In the genomic region with DNA sequence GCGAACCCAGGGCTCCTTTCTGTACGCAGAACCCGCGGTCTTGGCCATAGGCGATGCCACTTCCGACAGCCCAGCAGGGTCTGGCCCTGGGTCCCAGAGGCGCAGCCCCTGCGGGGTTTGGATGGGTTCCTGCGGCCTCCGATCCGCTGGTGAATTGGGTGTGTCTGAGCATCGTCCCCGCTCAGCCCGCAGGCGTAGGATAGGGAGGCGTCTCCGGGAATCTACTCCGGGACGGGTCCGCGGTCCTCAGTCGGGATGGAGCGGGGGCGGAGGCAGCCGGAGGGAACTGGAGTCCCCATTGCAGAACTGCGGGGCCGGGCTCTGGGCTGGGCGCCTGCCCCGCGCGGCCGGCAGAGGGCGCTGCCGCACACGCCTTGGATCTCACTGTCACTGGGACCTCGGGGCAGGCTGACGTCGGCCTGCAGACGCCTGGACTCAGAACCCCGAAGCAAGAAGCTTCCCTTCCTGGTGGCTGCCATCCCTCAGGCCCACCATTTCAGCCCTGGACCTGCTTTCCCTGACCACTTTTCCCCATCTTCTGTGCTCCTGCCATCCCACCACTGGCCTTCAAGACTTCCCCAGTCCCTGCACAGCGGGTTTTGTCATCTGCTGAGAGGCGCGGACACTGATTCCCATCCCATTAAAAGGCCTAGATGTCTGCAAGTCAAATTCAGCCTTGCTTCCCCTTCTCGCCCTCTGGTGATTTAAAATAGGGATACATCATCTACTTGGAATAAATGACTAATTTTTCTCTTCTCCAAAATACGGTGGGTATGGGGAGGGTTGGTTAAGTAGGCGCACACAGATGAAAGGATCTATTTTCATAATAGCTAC, we compare ENCODE assay signal across 1 cellular context.
TF ChIP-seq lines count a peak whose summit lies in the region.

No MANE protein-coding gene starts in this region.

TF ChIP-seq in HEK293, 187 proteins besides CTCF, POLR2A, EP300 and RAD21 (continued from another document):
- TF ChIP-seq, protein P1, sequence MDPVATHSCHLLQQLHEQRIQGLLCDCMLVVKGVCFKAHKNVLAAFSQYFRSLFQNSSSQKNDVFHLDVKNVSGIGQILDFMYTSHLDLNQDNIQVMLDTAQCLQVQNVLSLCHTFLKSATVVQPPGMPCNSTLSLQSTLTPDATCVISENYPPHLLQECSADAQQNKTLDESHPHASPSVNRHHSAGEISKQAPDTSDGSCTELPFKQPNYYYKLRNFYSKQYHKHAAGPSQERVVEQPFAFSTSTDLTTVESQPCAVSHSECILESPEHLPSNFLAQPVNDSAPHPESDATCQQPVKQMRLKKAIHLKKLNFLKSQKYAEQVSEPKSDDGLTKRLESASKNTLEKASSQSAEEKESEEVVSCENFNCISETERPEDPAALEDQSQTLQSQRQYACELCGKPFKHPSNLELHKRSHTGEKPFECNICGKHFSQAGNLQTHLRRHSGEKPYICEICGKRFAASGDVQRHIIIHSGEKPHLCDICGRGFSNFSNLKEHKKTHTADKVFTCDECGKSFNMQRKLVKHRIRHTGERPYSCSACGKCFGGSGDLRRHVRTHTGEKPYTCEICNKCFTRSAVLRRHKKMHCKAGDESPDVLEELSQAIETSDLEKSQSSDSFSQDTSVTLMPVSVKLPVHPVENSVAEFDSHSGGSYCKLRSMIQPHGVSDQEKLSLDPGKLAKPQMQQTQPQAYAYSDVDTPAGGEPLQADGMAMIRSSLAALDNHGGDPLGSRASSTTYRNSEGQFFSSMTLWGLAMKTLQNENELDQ (tag by site-specific recombination; IDR thresholded peaks at IDR 0.05; ENCODE audit: low read depth): no peak
- TF ChIP-seq, protein P2, sequence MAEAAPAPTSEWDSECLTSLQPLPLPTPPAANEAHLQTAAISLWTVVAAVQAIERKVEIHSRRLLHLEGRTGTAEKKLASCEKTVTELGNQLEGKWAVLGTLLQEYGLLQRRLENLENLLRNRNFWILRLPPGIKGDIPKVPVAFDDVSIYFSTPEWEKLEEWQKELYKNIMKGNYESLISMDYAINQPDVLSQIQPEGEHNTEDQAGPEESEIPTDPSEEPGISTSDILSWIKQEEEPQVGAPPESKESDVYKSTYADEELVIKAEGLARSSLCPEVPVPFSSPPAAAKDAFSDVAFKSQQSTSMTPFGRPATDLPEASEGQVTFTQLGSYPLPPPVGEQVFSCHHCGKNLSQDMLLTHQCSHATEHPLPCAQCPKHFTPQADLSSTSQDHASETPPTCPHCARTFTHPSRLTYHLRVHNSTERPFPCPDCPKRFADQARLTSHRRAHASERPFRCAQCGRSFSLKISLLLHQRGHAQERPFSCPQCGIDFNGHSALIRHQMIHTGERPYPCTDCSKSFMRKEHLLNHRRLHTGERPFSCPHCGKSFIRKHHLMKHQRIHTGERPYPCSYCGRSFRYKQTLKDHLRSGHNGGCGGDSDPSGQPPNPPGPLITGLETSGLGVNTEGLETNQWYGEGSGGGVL (tag by site-specific recombination; IDR thresholded peaks at IDR 0.05): no peak
- no peak for TF ChIP-seq ZNF202 (tag by site-specific recombination; IDR thresholded peaks at IDR 0.05; ENCODE audit: borderline replicate concordance)
- no peak for TF ChIP-seq ZNF629 (tag by site-specific recombination; IDR thresholded peaks at IDR 0.05)
- TF ChIP-seq IKZF3 (tag by site-specific recombination; IDR thresholded peaks at IDR 0.05): peak; percentile 92
- no peak for TF ChIP-seq ZNF426 (tag by site-specific recombination; IDR thresholded peaks at IDR 0.05)
- TF ChIP-seq ZNF423 (tag by site-specific recombination; IDR thresholded peaks at IDR 0.05): no peak
- TF ChIP-seq, protein P3, sequence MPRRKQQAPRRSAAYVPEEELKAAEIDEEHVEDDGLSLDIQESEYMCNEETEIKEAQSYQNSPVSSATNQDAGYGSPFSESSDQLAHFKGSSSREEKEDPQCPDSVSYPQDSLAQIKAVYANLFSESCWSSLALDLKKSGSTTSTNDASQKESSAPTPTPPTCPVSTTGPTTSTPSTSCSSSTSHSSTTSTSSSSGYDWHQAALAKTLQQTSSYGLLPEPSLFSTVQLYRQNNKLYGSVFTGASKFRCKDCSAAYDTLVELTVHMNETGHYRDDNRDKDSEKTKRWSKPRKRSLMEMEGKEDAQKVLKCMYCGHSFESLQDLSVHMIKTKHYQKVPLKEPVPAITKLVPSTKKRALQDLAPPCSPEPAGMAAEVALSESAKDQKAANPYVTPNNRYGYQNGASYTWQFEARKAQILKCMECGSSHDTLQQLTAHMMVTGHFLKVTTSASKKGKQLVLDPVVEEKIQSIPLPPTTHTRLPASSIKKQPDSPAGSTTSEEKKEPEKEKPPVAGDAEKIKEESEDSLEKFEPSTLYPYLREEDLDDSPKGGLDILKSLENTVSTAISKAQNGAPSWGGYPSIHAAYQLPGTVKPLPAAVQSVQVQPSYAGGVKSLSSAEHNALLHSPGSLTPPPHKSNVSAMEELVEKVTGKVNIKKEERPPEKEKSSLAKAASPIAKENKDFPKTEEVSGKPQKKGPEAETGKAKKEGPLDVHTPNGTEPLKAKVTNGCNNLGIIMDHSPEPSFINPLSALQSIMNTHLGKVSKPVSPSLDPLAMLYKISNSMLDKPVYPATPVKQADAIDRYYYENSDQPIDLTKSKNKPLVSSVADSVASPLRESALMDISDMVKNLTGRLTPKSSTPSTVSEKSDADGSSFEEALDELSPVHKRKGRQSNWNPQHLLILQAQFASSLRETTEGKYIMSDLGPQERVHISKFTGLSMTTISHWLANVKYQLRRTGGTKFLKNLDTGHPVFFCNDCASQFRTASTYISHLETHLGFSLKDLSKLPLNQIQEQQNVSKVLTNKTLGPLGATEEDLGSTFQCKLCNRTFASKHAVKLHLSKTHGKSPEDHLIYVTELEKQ (tag by site-specific recombination; IDR thresholded peaks at IDR 0.05; ENCODE audit: borderline replicate concordance): no peak
- TF ChIP-seq, protein P4, sequence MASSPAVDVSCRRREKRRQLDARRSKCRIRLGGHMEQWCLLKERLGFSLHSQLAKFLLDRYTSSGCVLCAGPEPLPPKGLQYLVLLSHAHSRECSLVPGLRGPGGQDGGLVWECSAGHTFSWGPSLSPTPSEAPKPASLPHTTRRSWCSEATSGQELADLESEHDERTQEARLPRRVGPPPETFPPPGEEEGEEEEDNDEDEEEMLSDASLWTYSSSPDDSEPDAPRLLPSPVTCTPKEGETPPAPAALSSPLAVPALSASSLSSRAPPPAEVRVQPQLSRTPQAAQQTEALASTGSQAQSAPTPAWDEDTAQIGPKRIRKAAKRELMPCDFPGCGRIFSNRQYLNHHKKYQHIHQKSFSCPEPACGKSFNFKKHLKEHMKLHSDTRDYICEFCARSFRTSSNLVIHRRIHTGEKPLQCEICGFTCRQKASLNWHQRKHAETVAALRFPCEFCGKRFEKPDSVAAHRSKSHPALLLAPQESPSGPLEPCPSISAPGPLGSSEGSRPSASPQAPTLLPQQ (tag by site-specific recombination; IDR thresholded peaks at IDR 0.05): peak; percentile 57; the same call in 1 of the 2 replicates
- 0 out of 2 replicates have a peak, but pooled peaks have one; percentile 22 for TF ChIP-seq GFI1B (tag by site-specific recombination; IDR thresholded peaks at IDR 0.05)
- TF ChIP-seq ZFP69B (tag by site-specific recombination; IDR thresholded peaks at IDR 0.05): no peak
- TF ChIP-seq ZNF530 (tag by site-specific recombination; IDR thresholded peaks at IDR 0.05; ENCODE audit: low read depth): no peak
- TF ChIP-seq ZNF133 (tag by site-specific recombination; IDR thresholded peaks at IDR 0.05): no peak
- peak; percentile 82 for TF ChIP-seq ZSCAN30 (tag by site-specific recombination; IDR thresholded peaks at IDR 0.05)
- TF ChIP-seq ZNF391 (tag by site-specific recombination; IDR thresholded peaks at IDR 0.05; ENCODE audit: borderline replicate concordance, low read depth): peak; percentile 23; the same call in 1 of the 2 replicates
- no peak for TF ChIP-seq ZNF624 (tag by site-specific recombination; IDR thresholded peaks at IDR 0.05)
- peak; percentile 34; the same call in 1 of the 2 replicates for TF ChIP-seq TRIM28 (IDR thresholded peaks at IDR 0.05; ENCODE audit: borderline replicate concordance, low read length)
TF ChIP-seq in HEK293: peak in this region for 38.
